In the genomic region with DNA sequence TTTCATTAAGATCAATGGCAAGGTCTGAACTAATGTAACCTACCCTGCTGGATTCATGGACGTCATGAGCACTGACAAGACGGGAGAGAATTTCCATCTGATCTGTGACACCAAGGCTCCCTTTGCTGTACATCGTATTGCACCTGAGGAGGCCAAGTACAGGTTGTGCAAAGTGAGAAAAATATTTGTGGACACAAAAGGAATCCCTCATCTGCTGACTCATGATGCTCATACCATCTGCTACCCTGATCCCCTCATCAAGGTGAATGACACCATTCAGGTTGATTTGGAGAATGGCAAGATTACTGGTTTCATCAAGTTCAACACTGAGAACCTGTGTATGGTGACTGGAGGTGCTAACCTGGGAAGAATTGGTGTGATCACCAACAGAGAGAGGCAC, we compare ENCODE assay signal across 29 cellular contexts.
"Had no signal": no experiment of that assay in that cellular context is flagged by ENCODE, and none has a peak within 500 bp of the region (broad histone marks: within the 10 kb centered on the region; RNA-seq: fewer than 3 reads in every experiment).

No MANE protein-coding gene starts in this region.

- FAIRE-seq: RCC 7860 had no signal

- H3K4me2 ChIP-seq: PC-9 had no signal

- H3K9me3 ChIP-seq: ascending aorta had no signal

- H3K4me3 ChIP-seq: ascending aorta, PC-9 had no signal

- ATAC-seq: activated CD8-positive, alpha-beta T cell treated with anti-CD3 and anti-CD28 coated beads, Interleukin-2, amount 10 ng/mL, durations not matched to agents 7 days and 5 days; Right ventricle myocardium inferior; SK-N-SH treated with all-trans-retinoic acid at 6 μM for 48 hours had no signal

- H3K36me3 Mint-ChIP-seq: activated naive CD4-positive, alpha-beta T cell treated with anti-CD3 and anti-CD28 coated beads, Interleukin-2, amount 50 U/mL, for 24 hours; activated naive CD8-positive, alpha-beta T cell treated with anti-CD3 and anti-CD28 coated beads, Interleukin-2, amount 10 ng/mL, durations not matched to agents 7 days and 5 days had no signal

- H3K27ac Mint-ChIP-seq: activated CD4-positive, alpha-beta T cell treated with anti-CD3 and anti-CD28 coated beads, Interleukin-2, amount 10 ng/mL, durations not matched to agents 24 days and 14 days; activated CD8-positive, alpha-beta T cell treated with anti-CD3 and anti-CD28 coated beads, Interleukin-2, amount 10 ng/mL, durations not matched to agents 7 days and 5 days; activated naive CD4-positive, alpha-beta T cell treated with anti-CD3 and anti-CD28 coated beads, Interleukin-2, amount 50 U/mL, for 24 hours; activated naive CD8-positive, alpha-beta T cell treated with anti-CD3 and anti-CD28 coated beads, Interleukin-2, amount 10 ng/mL, durations not matched to agents 7 days and 5 days; activated T-cell treated with anti-CD3 and anti-CD28 coated beads, Interleukin-2, amount 50 U/mL, for 24 hours; activated T-helper 2 cell treated with anti-CD3 and anti-CD28 coated beads, Interferon-gamma antibody, Interleukin-2, Interleukin-4, amounts not matched to agents 10 μg/mL and 5 μg/mL and 100 μg/mL, durations not matched to agents 14 hours and 24 hours and 36 hours had no signal

- DNase-seq: activated CD4-positive, alpha-beta T cell treated with anti-CD3 and anti-CD28 coated beads for 1 hour; activated CD4-positive, alpha-beta T cell treated with anti-CD3 and anti-CD28 coated beads, Interleukin-2, amount 10 ng/mL, durations not matched to agents 24 days and 14 days; activated CD4-positive, alpha-beta T cell treated with anti-CD3 and anti-CD28 coated beads, Interleukin-2, amount 50 U/mL, for 48 hours; activated CD4-positive, CD25-positive, alpha-beta regulatory T cell; activated CD8-positive, alpha-beta T cell treated with anti-CD3 and anti-CD28 coated beads, Interleukin-2, amount 10 ng/mL, durations not matched to agents 7 days and 5 days; activated gamma-delta T cell; activated naive CD4-positive, alpha-beta T cell treated with Interleukin-2 at 50 U/mL for 16 hours; activated naive CD8-positive, alpha-beta T cell treated with anti-CD3 and anti-CD28 coated beads, Interleukin-2, amount 10 ng/mL, durations not matched to agents 7 days and 5 days; activated T-cell treated with anti-CD3 and anti-CD28 coated beads, Interleukin-2, amount 50 U/mL, for 24 hours; amygdala; NCI-H1105; NCI-H1417 treated with DMSO at 0.1 percent for 48 hours; NCI-H187 treated with DMSO at 0.1 percent for 48 hours; NCI-H2081; NCI-H510A; NCI-H526; SIG-M5; T-helper 1 cell; T-helper 2 cell; T1000; WERI-Rb-1 had no signal

- H3K36me3 ChIP-seq: ascending aorta, WERI-Rb-1 had no signal

- H2AFZ ChIP-seq: PC-9 had no signal

- H3K4me3 Mint-ChIP-seq: activated CD4-positive, alpha-beta T cell treated with anti-CD3 and anti-CD28 coated beads, Interleukin-2, amount 10 ng/mL, durations not matched to agents 24 days and 14 days; activated CD8-positive, alpha-beta T cell treated with anti-CD3 and anti-CD28 coated beads, Interleukin-2, amount 10 ng/mL, durations not matched to agents 7 days and 5 days; activated naive CD4-positive, alpha-beta T cell treated with anti-CD3 and anti-CD28 coated beads, Interleukin-2, amount 50 U/mL, for 24 hours; activated naive CD8-positive, alpha-beta T cell treated with anti-CD3 and anti-CD28 coated beads, Interleukin-2, amount 10 ng/mL, durations not matched to agents 7 days and 5 days; activated T-cell treated with anti-CD3 and anti-CD28 coated beads, Interleukin-2, amount 50 U/mL, for 24 hours had no signal

- H3K27ac ChIP-seq: ascending aorta, PC-9, RWPE1, WERI-Rb-1 had no signal

- H3K27me3 ChIP-seq: ascending aorta had no signal

- H3K9me3 Mint-ChIP-seq: activated CD4-positive, alpha-beta T cell treated with anti-CD3 and anti-CD28 coated beads, Interleukin-2, amount 10 ng/mL, durations not matched to agents 24 days and 14 days; activated naive CD4-positive, alpha-beta T cell treated with anti-CD3 and anti-CD28 coated beads, Interleukin-2, amount 50 U/mL, for 24 hours; activated naive CD8-positive, alpha-beta T cell treated with anti-CD3 and anti-CD28 coated beads, Interleukin-2, amount 10 ng/mL, durations not matched to agents 7 days and 5 days; activated T-cell treated with anti-CD3 and anti-CD28 coated beads, Interleukin-2, amount 50 U/mL, for 24 hours; activated T-helper 2 cell treated with anti-CD3 and anti-CD28 coated beads, Interferon-gamma antibody, Interleukin-2, Interleukin-4, amounts not matched to agents 10 μg/mL and 5 μg/mL and 100 μg/mL, durations not matched to agents 14 hours and 24 hours and 36 hours had no signal

- H3K27me3 Mint-ChIP-seq: activated T-cell treated with anti-CD3 and anti-CD28 coated beads, Interleukin-2, amount 50 U/mL, for 24 hours had no signal
